ENCODE assay signal across 20 cellular contexts in the genomic region with DNA sequence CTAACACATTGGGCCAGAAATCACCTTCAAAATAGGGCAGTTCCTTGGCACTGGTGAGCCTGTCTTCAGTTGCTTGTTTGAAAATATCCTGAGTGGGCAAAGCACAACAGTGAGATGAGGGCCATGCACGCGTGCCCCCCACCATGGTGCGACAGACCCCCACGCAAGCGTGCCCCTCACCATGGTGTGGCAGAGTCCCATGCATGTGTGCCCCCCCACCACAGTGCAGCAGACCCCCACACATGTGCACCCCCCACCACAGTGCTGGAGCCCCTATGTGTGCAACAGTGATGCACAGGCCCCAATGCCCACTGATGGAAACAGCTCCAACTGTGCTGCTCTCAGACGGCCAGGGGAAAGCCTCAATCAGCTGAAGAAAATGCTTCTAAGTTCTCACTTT.
"Had no signal": no experiment of that assay in that cellular context is flagged by ENCODE, and none has a peak within 500 bp of the region (broad histone marks: within the 10 kb centered on the region; RNA-seq: fewer than 3 reads in every experiment).

No MANE protein-coding gene starts in this region.

- H3K27ac ChIP-seq: coronary artery, heart left ventricle, thoracic aorta, WERI-Rb-1 had no signal

- H3K9me3 ChIP-seq: heart left ventricle, mucosa of descending colon, thoracic aorta had no signal

- H3K4me3 Mint-ChIP-seq: activated CD8-positive, alpha-beta T cell treated with anti-CD3 and anti-CD28 coated beads, Interleukin-2, amount 10 ng/mL, durations not matched to agents 7 days and 5 days; activated T-helper 1 cell treated with anti-CD3 and anti-CD28 coated beads, Interleukin-12 subunit alpha, Interleukin-12 subunit beta, Interleukin-2, Interleukin-4 antibody, amounts not matched to agents 30 ng/mL and 10 ng/mL and 1 ng/mL, durations not matched to agents 14 hours and 24 hours and 36 hours; nephron progenitor cell had no signal

- H3K27me3 ChIP-seq: heart left ventricle had no signal

- H3K4me1 Mint-ChIP-seq: nephron progenitor cell, T-cell had no signal

- H3K27me3 Mint-ChIP-seq: T-cell had no signal

- H3K4me1 ChIP-seq: heart left ventricle had no signal

- H3K27ac Mint-ChIP-seq: activated CD8-positive, alpha-beta T cell treated with anti-CD3 and anti-CD28 coated beads, Interleukin-2, amount 10 ng/mL, durations not matched to agents 7 days and 5 days; activated T-helper 1 cell treated with anti-CD3 and anti-CD28 coated beads, Interleukin-12 subunit alpha, Interleukin-12 subunit beta, Interleukin-2, Interleukin-4 antibody, amounts not matched to agents 30 ng/mL and 10 ng/mL and 1 ng/mL, durations not matched to agents 14 hours and 24 hours and 36 hours; T-cell had no signal

- H3K4me3 ChIP-seq: coronary artery, heart left ventricle, mucosa of descending colon, smooth muscle cell, thoracic aorta had no signal

- DNase-seq: activated CD4-positive, alpha-beta T cell treated with anti-CD3 and anti-CD28 coated beads for 1 hour; activated CD4-positive, alpha-beta T cell treated with anti-CD3 and anti-CD28 coated beads, Interleukin-2, amount 50 U/mL, for 1 hour; activated CD8-positive, alpha-beta T cell treated with anti-CD3 and anti-CD28 coated beads, Interleukin-2, amount 10 ng/mL, durations not matched to agents 7 days and 5 days; amygdala; heart left ventricle; left cardiac atrium; mesendoderm; mucosa of descending colon; nephron progenitor cell; nucleus accumbens; stimulated activated CD4-positive, alpha-beta T cell treated with anti-CD3 and anti-CD28 coated beads, Interleukin-2, amount 100 ng/mL, for 48 hours; stimulated activated CD8-positive, alpha-beta memory T cell treated with anti-CD3 and anti-CD28 coated beads, Interleukin-4, amount 100 ng/mL, for 48 hours; stimulated activated naive CD4-positive, alpha-beta T cell treated with Interleukin-2 at 50 U/mL for 16 hours; T-cell; WERI-Rb-1 had no signal

- H3K9me3 Mint-ChIP-seq: activated T-helper 1 cell treated with anti-CD3 and anti-CD28 coated beads, Interleukin-12 subunit alpha, Interleukin-12 subunit beta, Interleukin-2, Interleukin-4 antibody, amounts not matched to agents 30 ng/mL and 10 ng/mL and 1 ng/mL, durations not matched to agents 14 hours and 24 hours and 36 hours; nephron progenitor cell; T-cell had no signal

- ATAC-seq: activated CD8-positive, alpha-beta T cell treated with anti-CD3 and anti-CD28 coated beads, Interleukin-2, amount 10 ng/mL, durations not matched to agents 7 days and 5 days; heart left ventricle; left cardiac atrium; mucosa of descending colon; sciatic nerve; T-cell had no signal
